1 cellular context compared by ENCODE assay signal in genomic region chr1:177229781-177230180, GRCh38.
TF ChIP-seq lines count a peak whose summit lies in the region.

No MANE protein-coding gene starts in this region.

TF ChIP-seq in H1, 55 proteins besides CTCF, POLR2A, EP300 and RAD21 (continued from another document):
- TF ChIP-seq E2F6 (IDR thresholded peaks at IDR 0.05) (0 out of 2 replicates have a peak, but pooled peaks have one; percentile 36), TCF12 (IDR thresholded peaks at IDR 0.05; ENCODE audit: low read depth, low read length) (no peak), CTBP2 (IDR thresholded peaks at IDR 0.05; ENCODE audit: borderline replicate concordance, insufficient read depth, insufficient read length, low read length) (no peak)
